In the genomic region with DNA sequence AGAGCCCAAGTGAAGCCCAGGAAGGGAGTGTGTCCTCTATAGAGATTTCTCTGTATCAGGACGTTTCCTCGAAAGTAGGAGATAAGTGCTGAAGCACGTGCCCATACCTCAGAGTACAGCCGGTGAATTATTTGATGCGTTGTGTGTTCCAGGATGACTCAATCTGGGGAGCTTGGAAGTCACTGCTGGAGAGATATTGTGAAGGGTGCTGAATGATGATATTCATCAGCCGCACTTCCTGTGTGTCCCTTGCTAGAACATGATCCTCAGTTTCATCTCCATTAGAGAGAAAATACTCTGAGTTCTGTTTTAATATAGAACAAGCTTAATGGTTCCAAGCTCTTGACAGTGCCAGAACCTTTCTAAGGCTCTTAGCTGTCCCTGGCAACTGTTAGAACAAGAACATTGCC, we compare ENCODE assay signal across 1 cellular context.
TF ChIP-seq lines count a peak whose summit lies in the region.

No MANE protein-coding gene starts in this region.

TF ChIP-seq in WTC11, 78 proteins besides CTCF, POLR2A, EP300 and RAD21 (continued from another document):
- TF ChIP-seq AFF4 (CRISPR knock-in tag; IDR thresholded peaks at IDR 0.05; ENCODE audit: borderline replicate concordance) (no peak), TP53 (CRISPR knock-in tag; IDR thresholded peaks at IDR 0.05) (no peak), OVOL2 (CRISPR knock-in tag; IDR thresholded peaks at IDR 0.05; ENCODE audit: borderline replicate concordance) (no peak), CDX4 (CRISPR knock-in tag; IDR thresholded peaks at IDR 0.05; ENCODE audit: borderline replicate concordance) (no peak), NFE2L1 (CRISPR knock-in tag; IDR thresholded peaks at IDR 0.05) (no peak), ZNF416 (CRISPR knock-in tag; IDR thresholded peaks at IDR 0.05) (no peak), SP1 (CRISPR knock-in tag; conservative IDR thresholded peaks at IDR 0.05) (no peak), HMGA2 (CRISPR knock-in tag; IDR thresholded peaks at IDR 0.05) (no peak), ETV6 (CRISPR knock-in tag; IDR thresholded peaks at IDR 0.05) (no peak), FOXK1 (CRISPR knock-in tag; IDR thresholded peaks at IDR 0.05) (no peak), PRRX2 (CRISPR knock-in tag; IDR thresholded peaks at IDR 0.05) (no peak), ZNF671 (CRISPR knock-in tag; IDR thresholded peaks at IDR 0.05) (no peak), ZNF219 (CRISPR knock-in tag; IDR thresholded peaks at IDR 0.05; ENCODE audit: borderline replicate concordance) (no peak)
- TF ChIP-seq, protein P1, sequence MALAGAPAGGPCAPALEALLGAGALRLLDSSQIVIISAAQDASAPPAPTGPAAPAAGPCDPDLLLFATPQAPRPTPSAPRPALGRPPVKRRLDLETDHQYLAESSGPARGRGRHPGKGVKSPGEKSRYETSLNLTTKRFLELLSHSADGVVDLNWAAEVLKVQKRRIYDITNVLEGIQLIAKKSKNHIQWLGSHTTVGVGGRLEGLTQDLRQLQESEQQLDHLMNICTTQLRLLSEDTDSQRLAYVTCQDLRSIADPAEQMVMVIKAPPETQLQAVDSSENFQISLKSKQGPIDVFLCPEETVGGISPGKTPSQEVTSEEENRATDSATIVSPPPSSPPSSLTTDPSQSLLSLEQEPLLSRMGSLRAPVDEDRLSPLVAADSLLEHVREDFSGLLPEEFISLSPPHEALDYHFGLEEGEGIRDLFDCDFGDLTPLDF (CRISPR knock-in tag; IDR thresholded peaks at IDR 0.05), result no peak
